ENCODE assay signal across 31 cellular contexts in genomic region chr5:181108578-181109165, GRCh38. TPM values are rescaled to one million over a fixed set of nuclear protein-coding genes. Genes with fewer than 3 reads are reported as not detected.
"Had no signal": no experiment of that assay in that cellular context is flagged by ENCODE, and none has a peak within 500 bp of the region (broad histone marks: within the 10 kb centered on the region; RNA-seq: fewer than 3 reads in every experiment).

No MANE protein-coding gene starts in this region.

- H3K36me3 Mint-ChIP-seq: activated naive CD8-positive, alpha-beta T cell treated with anti-CD3 and anti-CD28 coated beads, Interleukin-2, amount 10 ng/mL, durations not matched to agents 7 days and 5 days; natural killer cell treated with Interleukin-12 subunit alpha and Interleukin-12 subunit beta and Interleukin-15 and Interleukin-18, amount 100 ng/mL, for 72 hours had no signal

- H3K4me3 ChIP-seq: left lung, lung, mucosa of descending colon, pancreas, prostate gland, suprapubic skin, tibial artery had no signal

- H3K27ac Mint-ChIP-seq: activated CD4-positive, alpha-beta memory T cell treated with anti-CD3 and anti-CD28 coated beads for 36 hours; activated naive CD4-positive, alpha-beta T cell treated with anti-CD3 and anti-CD28 coated beads, Interleukin-2, amount 10 ng/mL, durations not matched to agents 7 days and 5 days; activated naive CD8-positive, alpha-beta T cell treated with anti-CD3 and anti-CD28 coated beads, Interleukin-2, amount 10 ng/mL, durations not matched to agents 7 days and 5 days; activated T-cell treated with anti-CD3 and anti-CD28 coated beads, Interleukin-2, amount 50 U/mL, for 72 hours; natural killer cell treated with Interleukin-12 subunit alpha and Interleukin-12 subunit beta and Interleukin-15 and Interleukin-18, amount 100 ng/mL, for 72 hours had no signal

- DNase-seq: activated CD4-positive, alpha-beta memory T cell treated with anti-CD3 and anti-CD28 coated beads for 36 hours; activated CD4-positive, alpha-beta T cell treated with anti-CD3 and anti-CD28 coated beads for 48 hours; activated CD4-positive, CD25-positive, alpha-beta regulatory T cell; activated effector memory CD4-positive, alpha-beta T cell treated with Interleukin-2 at 50 U/mL for 16 hours; activated naive CD4-positive, alpha-beta T cell treated with anti-CD3 and anti-CD28 coated beads, Interleukin-2, amount 10 ng/mL, durations not matched to agents 7 days and 5 days; activated naive CD8-positive, alpha-beta T cell treated with anti-CD3 and anti-CD28 coated beads, Interleukin-2, amount 10 ng/mL, durations not matched to agents 7 days and 5 days; activated T-cell treated with anti-CD3 and anti-CD28 coated beads, Interleukin-2, amount 50 U/mL, for 72 hours; brain microvascular endothelial cell; central memory CD4-positive, alpha-beta T cell; left lung; mucosa of descending colon; retina; stimulated activated CD4-positive, alpha-beta T cell treated with anti-CD3 and anti-CD28 coated beads, Interleukin-15, amount 100 ng/mL, for 24 hours; stimulated activated CD4-positive, alpha-beta T cell treated with anti-CD3 and anti-CD28 coated beads, Interleukin-2, amount 100 ng/mL, for 24 hours; stimulated activated naive CD4-positive, alpha-beta T cell had no signal

- H3K36me3 ChIP-seq: brain microvascular endothelial cell, left lung, neutrophil, pancreas, prostate gland, suprapubic skin, tibial artery had no signal

- H3K27ac ChIP-seq: brain microvascular endothelial cell, left lung, neutrophil, pancreas, prostate gland, suprapubic skin, tibial artery had no signal

- H3K27me3 ChIP-seq: brain microvascular endothelial cell had no signal

- ATAC-seq: activated T-cell treated with anti-CD3 and anti-CD28 coated beads, Interleukin-2, amount 50 U/mL, for 72 hours; left lung; mucosa of descending colon; natural killer cell treated with Interleukin-12 subunit alpha and Interleukin-12 subunit beta and Interleukin-15 and Interleukin-18, amount 100 ng/mL, for 72 hours; pancreas had no signal

- H3K9me3 ChIP-seq: left lung, mucosa of descending colon, neutrophil, pancreas, prostate gland, suprapubic skin, tibial artery had no signal

- H3K4me1 ChIP-seq: left lung, pancreas, prostate gland, tibial artery had no signal

- H3K9me3 Mint-ChIP-seq: activated CD4-positive, alpha-beta memory T cell treated with anti-CD3 and anti-CD28 coated beads for 36 hours; activated naive CD4-positive, alpha-beta T cell treated with anti-CD3 and anti-CD28 coated beads, Interleukin-2, amount 10 ng/mL, durations not matched to agents 7 days and 5 days; activated naive CD8-positive, alpha-beta T cell treated with anti-CD3 and anti-CD28 coated beads, Interleukin-2, amount 10 ng/mL, durations not matched to agents 7 days and 5 days; activated T-cell treated with anti-CD3 and anti-CD28 coated beads, Interleukin-2, amount 50 U/mL, for 72 hours; natural killer cell treated with Interleukin-12 subunit alpha and Interleukin-12 subunit beta and Interleukin-15 and Interleukin-18, amount 100 ng/mL, for 72 hours had no signal

- H3K4me3 Mint-ChIP-seq: activated CD4-positive, alpha-beta memory T cell treated with anti-CD3 and anti-CD28 coated beads for 36 hours; activated naive CD4-positive, alpha-beta T cell treated with anti-CD3 and anti-CD28 coated beads, Interleukin-2, amount 10 ng/mL, durations not matched to agents 7 days and 5 days; activated naive CD8-positive, alpha-beta T cell treated with anti-CD3 and anti-CD28 coated beads, Interleukin-2, amount 10 ng/mL, durations not matched to agents 7 days and 5 days; activated T-cell treated with anti-CD3 and anti-CD28 coated beads, Interleukin-2, amount 50 U/mL, for 72 hours; natural killer cell treated with Interleukin-12 subunit alpha and Interleukin-12 subunit beta and Interleukin-15 and Interleukin-18, amount 100 ng/mL, for 72 hours had no signal

RNA-seq across cellular contexts. Expression of gene OR2V1, which starts 22.3 kb away (rescaled TPM):
- total RNA-seq: activated CD4-positive, alpha-beta memory T cell treated with anti-CD3 and anti-CD28 coated beads for 36 hours; activated naive CD8-positive, alpha-beta T cell treated with anti-CD3 and anti-CD28 coated beads, Interleukin-2, amount 10 ng/mL, durations not matched to agents 7 days and 5 days; activated T-cell treated with anti-CD3 and anti-CD28 coated beads, Interleukin-2, amount 50 U/mL, for 72 hours; astrocyte; endothelial cell of umbilical vein; fibroblast of lung; fibroblast of villous mesenchyme; kidney epithelial cell; left lung; lung; mucosa of descending colon; myocyte; natural killer cell treated with Interleukin-12 subunit alpha and Interleukin-12 subunit beta and Interleukin-15 and Interleukin-18, amount 100 ng/mL, for 72 hours; pancreas; prostate gland; suprapubic skin; T-helper 1 cell treated with Interleukin-12 subunit alpha and Interleukin-12 subunit beta and Interleukin-4 antibody, amounts not matched to agents 30 ng/mL and 1 ng/mL, for 36 hours; urinary bladder had no signal
- polyA plus RNA-seq: endothelial cell of umbilical vein, esophagus, fibroblast of lung, lung, pancreas, urinary bladder had no signal

RNA-seq across cellular contexts. Expression of gene OR2V2, which starts 38.7 kb away (rescaled TPM):
- total RNA-seq: activated CD4-positive, alpha-beta memory T cell treated with anti-CD3 and anti-CD28 coated beads for 36 hours; activated naive CD8-positive, alpha-beta T cell treated with anti-CD3 and anti-CD28 coated beads, Interleukin-2, amount 10 ng/mL, durations not matched to agents 7 days and 5 days; activated T-cell treated with anti-CD3 and anti-CD28 coated beads, Interleukin-2, amount 50 U/mL, for 72 hours; astrocyte; endothelial cell of umbilical vein; fibroblast of lung; fibroblast of villous mesenchyme; kidney epithelial cell; left lung; lung; mucosa of descending colon; myocyte; natural killer cell treated with Interleukin-12 subunit alpha and Interleukin-12 subunit beta and Interleukin-15 and Interleukin-18, amount 100 ng/mL, for 72 hours; pancreas; prostate gland; suprapubic skin; T-helper 1 cell treated with Interleukin-12 subunit alpha and Interleukin-12 subunit beta and Interleukin-4 antibody, amounts not matched to agents 30 ng/mL and 1 ng/mL, for 36 hours; urinary bladder had no signal
- polyA plus RNA-seq: endothelial cell of umbilical vein, esophagus, fibroblast of lung, lung, pancreas, urinary bladder had no signal
